Comparison of ENCODE assay signal across 15 cellular contexts in the genomic region with DNA sequence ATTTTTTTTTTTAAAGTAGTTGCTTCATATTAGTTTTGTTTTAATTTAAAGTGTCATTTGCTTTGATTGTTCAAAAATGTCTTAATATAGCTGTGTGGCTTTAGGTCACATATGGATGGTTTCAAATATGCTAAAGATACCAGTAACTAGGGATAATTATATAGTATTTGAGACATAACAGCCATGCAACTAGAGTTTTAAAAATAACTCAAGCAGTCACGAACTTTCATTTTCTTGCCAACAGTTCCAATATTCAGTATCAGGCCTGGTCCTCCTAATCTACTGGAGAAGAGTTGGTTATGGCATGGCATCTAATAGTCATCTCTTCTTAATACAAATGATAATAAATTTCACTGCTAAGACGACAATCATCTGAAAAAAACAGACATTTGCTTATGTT. TPM values are rescaled to one million over a fixed set of nuclear protein-coding genes. Genes with fewer than 3 reads are reported as not detected.
DNase-seq lines count a peak whose midpoint lies in the region; ATAC-seq, FAIRE-seq and TF ChIP-seq lines count a peak whose summit lies in the region.
"Had no signal": no experiment of that assay in that cellular context is flagged by ENCODE, and none has a peak within 500 bp of the region (broad histone marks: within the 10 kb centered on the region; RNA-seq: fewer than 3 reads in every experiment).

No MANE protein-coding gene starts in this region.

- no peaks in the 10 kb centered on the region for H3K9me3 Mint-ChIP-seq in brain
- H3K9me3 Mint-ChIP-seq: CD14-positive monocyte had no signal

- H3K27ac ChIP-seq in layer of hippocampus (ENCODE audit: low read depth, low read length) (peak overlapping the region; percentile 15), stomach (peak overlapping the region; percentile 61 to 100 (median 99)), pancreas (peak overlapping the region in 1 of 4 donors; percentile 96)

- H3K36me3 Mint-ChIP-seq in brain = peaks cover 42% of the 10 kb centered on the region

- TF ChIP-seq EP300 in stomach (IDR thresholded peaks at IDR 0.05) = no peak

- intact Hi-C loops in stomach (cut with DNase I; ENCODE audit: low total_unique reads) (no loop called here), posterior cingulate gyrus (cut with DNase I) (no loop called here), pancreas (cut with DNase I) (no loop called here)

- ATAC-seq in HG03457 (IDR thresholded peaks at IDR 0.05; ENCODE audit: unreplicated experiment) (no peak), GM21737 (IDR thresholded peaks at IDR 0.05; ENCODE audit: unreplicated experiment) (no peak), pancreas (no peak)

- TF ChIP-seq CTCF in HFF-Myc (IDR thresholded peaks at IDR 0.05; ENCODE audit: low read depth, low read length, missing control alignments) = no peak
- TF ChIP-seq CTCF in brain (conservative IDR thresholded peaks at IDR 0.05) = no peak
- TF ChIP-seq CTCF in stomach (IDR thresholded peaks at IDR 0.05) = no peak
- TF ChIP-seq CTCF in pancreas (IDR thresholded peaks at IDR 0.05) = no peak

- TF ChIP-seq POLR2A in stomach (IDR thresholded peaks at IDR 0.05) = no peak

- 27 to 41% (median 39%) methylated on average over 2 of the region's 2 CpGs for WGBS in stomach, 5 donors
- 46 to 51% methylated on average over 2 of the region's 2 CpGs for WGBS in pancreas, 2 donors

- no peaks in the 10 kb centered on the region for H3K27me3 ChIP-seq in layer of hippocampus (ENCODE audit: control insufficient read depth, insufficient read depth, low read length)
- H3K27me3 ChIP-seq in stomach = no peaks in the 10 kb centered on the region
- H3K27me3 ChIP-seq in pancreas = no peaks in the 10 kb centered on the region

- H3K4me3 Mint-ChIP-seq in brain = peak overlapping the region; percentile 59 to 96 (median 88)
- H3K4me3 Mint-ChIP-seq: CD14-positive monocyte had no signal

- H3K4me1 Mint-ChIP-seq in brain = peaks cover 86% of the 10 kb centered on the region

- peaks cover 72 to 88% (median 85%) of the 10 kb centered on the region in 4 donors for H3K4me1 ChIP-seq in stomach
- H3K4me1 ChIP-seq in pancreas = peaks cover 46 to 76% (median 68%) of the 10 kb centered on the region in 3 donors

- H3K9me3 ChIP-seq in stomach (no peaks in the 10 kb centered on the region), pancreas (no peaks in the 10 kb centered on the region)

- H3K4me3 ChIP-seq in HFF-Myc (replicated peaks; ENCODE audit: low read depth, low read length) (peak overlapping the region; percentile 69), stomach (peak overlapping the region in 2 of 4 donors; percentile 81 to 92), pancreas (no peak overlapping the region)

- DNase-seq in HFF-Myc (ENCODE audit: extremely low read depth, low read depth) (no peak), stomach (no peak), posterior cingulate gyrus (no peak), pancreas (no peak)
- DNase-seq: activated T-cell treated with anti-CD3 and anti-CD28 coated beads for 4 hours, erythroblast, NCI-H226 had no signal

- peak overlapping the region in 4 of 5 experiments; percentile 35 to 100 (median 70) for H3K27ac Mint-ChIP-seq in brain

- H3K36me3 ChIP-seq in stomach (peaks cover 0 to 20% (median 6%) of the 10 kb centered on the region in 4 donors), pancreas (no peaks in the 10 kb centered on the region)

- FAIRE-seq in pancreas (lab: Jason Lieb, UNC) = no peak
- FAIRE-seq: G401.6, TTC549 had no signal

- H3K27me3 Mint-ChIP-seq in brain = no peaks in the 10 kb centered on the region

RNA-seq across cellular contexts. Expression of a gene that starts 24.0 kb away (rescaled TPM):
- polyA plus RNA-seq in brain (ENCODE audit: insufficient read depth, low read depth, low replicate concordance) = not detected
- total RNA-seq in stomach = not detected
- polyA plus RNA-seq in stomach = not detected
- total RNA-seq in pancreas = not detected
- under 1 TPM in 1 of 2 donors, not detected in 1; 0.07 TPM for polyA plus RNA-seq in pancreas
- total RNA-seq: kidney epithelial cell had no signal
- polyA plus RNA-seq: CD14-positive monocyte had no signal
